Comparison of ENCODE assay signal across 8 cellular contexts in the genomic region with DNA sequence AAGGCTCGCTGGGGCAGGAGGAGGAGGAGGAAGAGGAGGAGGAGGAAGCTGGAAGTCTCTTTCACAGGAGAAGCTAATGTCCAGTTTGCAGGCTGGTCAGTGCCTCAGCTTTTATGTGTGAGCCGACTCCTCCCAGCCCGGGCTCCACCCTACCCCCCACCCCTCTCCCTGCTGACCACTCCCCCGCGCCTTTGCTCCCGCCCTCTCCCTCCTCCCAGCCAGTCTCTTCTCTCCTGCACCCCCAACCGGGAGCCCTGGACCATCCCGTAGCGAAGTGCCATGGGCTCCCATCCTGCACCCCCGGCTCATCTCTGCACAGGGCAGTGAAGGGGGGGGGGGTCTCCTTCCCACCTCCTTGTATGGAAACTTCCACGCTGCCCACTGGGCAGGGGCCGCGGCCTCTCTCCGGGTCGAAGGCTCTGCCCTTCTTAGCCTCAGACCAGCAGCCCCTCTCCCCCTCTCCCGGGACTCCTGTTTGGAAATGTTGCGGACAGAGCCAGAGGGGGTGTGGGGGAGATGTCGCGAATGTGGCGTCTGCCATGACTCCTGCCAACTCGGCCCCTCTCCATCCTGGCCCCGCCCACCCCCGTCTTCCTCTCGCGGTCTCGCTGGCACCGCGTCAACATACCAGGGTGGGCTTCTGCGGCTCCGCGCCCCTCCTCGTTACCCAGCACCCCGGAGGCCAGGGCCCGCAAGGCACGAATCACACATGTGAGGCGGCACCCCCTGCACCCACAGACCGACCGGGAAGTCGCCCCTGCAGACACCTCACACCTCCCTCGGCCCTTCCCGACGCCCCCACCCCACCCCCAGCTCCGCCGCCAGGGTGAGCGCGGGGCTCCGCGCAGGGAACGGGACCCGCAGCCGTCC. TPM values are rescaled to one million over a fixed set of nuclear protein-coding genes. Genes with fewer than 3 reads are reported as not detected.
DNase-seq lines count a peak whose midpoint lies in the region; ATAC-seq lines count a peak whose summit lies in the region.

No MANE protein-coding gene starts in this region.

- no peaks in the 10 kb centered on the region for H3K36me3 ChIP-seq in HUES64 (ENCODE audit: insufficient read depth, low read length)

- no peak overlapping the region for H3K27ac ChIP-seq in HUES64 (ENCODE audit: low read depth, low read length)

- ATAC-seq in GM21786 (IDR thresholded peaks at IDR 0.05; ENCODE audit: unreplicated experiment): no peak
- ATAC-seq in GM21381 (IDR thresholded peaks at IDR 0.05; ENCODE audit: unreplicated experiment): no peak

- WGBS in HUES64: under 1% methylated on average over 41 of the region's 51 CpGs

- H3K9ac ChIP-seq in HUES64 (ENCODE audit: low read depth, low read length): no peak overlapping the region

- in situ Hi-C loops in ACHN (cut with HindIII; ENCODE audit: low pct_ligation_motif_present, low pct_unique_long_range_greater_than_20kb, low sequenced_read_pairs): no loop called here

- no peaks in the 10 kb centered on the region for H3K9me3 ChIP-seq in HUES64 (ENCODE audit: insufficient read depth, low read depth, low read length)

- DNase-seq in ACHN: peak; percentile 42
- peak; percentile 28 for DNase-seq in cerebellar cortex (ENCODE audit: low spot score)
- peak; percentile 8 for DNase-seq in medulla oblongata (ENCODE audit: extremely low spot score)
- no peak for DNase-seq in germinal center (ENCODE audit: low spot score)
- DNase-seq in DMS153 treated with DMSO at 0.1 percent for 48 hours (lab: John Stamatoyannopoulos, UW; ENCODE audit: unreplicated experiment): no peak

- peaks cover 97% of the 10 kb centered on the region for H3K27me3 ChIP-seq in HUES64 (ENCODE audit: insufficient read depth, low read length)

- peak overlapping the region; percentile 47 for H3K4me3 ChIP-seq in HUES64 (ENCODE audit: low read length)

- H3K4me1 ChIP-seq in HUES64 (ENCODE audit: insufficient read depth, low read length): 0 out of 2 replicates have a peak, but pooled peaks cover 6% of the 10 kb centered on the region

RNA-seq across cellular contexts. Expression of gene IGF2, which starts 1.8 kb away (rescaled TPM):
- polyA plus RNA-seq in HUES64 (2013, experiment 1 of 2): 5.9 TPM
- polyA plus RNA-seq in HUES64 (2013, experiment 2 of 2): 10.9 TPM

RNA-seq across cellular contexts. Expression of gene INS, which starts 23.6 kb away (rescaled TPM):
- polyA plus RNA-seq in HUES64 (2013, experiment 1 of 2): not detected
- polyA plus RNA-seq in HUES64 (2013, experiment 2 of 2): not detected

RNA-seq across cellular contexts. Expression of gene TH, which starts 34.2 kb away (rescaled TPM):
- polyA plus RNA-seq in HUES64 (2013, experiment 1 of 2): 0.80 TPM
- polyA plus RNA-seq in HUES64 (2013, experiment 2 of 2): 2.9 TPM

Comparison
In these comparisons a context has a peak if more than half of its experiments do, and no peak if none do; other contexts are left out.
1. DNase-seq: peak in ACHN (single experiment), cerebellar cortex (single experiment) and medulla oblongata (single experiment); none in germinal center (single experiment) and DMS153 treated with DMSO at 0.1 percent for 48 hours (single experiment).